In genomic region chr1:9280015-9280860, GRCh38 we compare ENCODE assay signal across 8 cellular contexts. TPM values are rescaled to one million over a fixed set of nuclear protein-coding genes. Genes with fewer than 3 reads are reported as not detected.
DNase-seq lines count a peak whose midpoint lies in the region; ATAC-seq lines count a peak whose summit lies in the region.

No MANE protein-coding gene starts in this region.

- in situ Hi-C loops in Caki2 (cut with HindIII; ENCODE audit: low pct_unique_long_range_greater_than_20kb, low sequenced_read_pairs) = no loop called here

- H3K4me3 Mint-ChIP-seq in activated T-helper 17 cell treated with anti-CD3 and anti-CD28 coated beads, Interleukin-2, amount 50 U/mL, for 72 hours = peak overlapping the region; percentile 52

- H3K9me3 Mint-ChIP-seq in activated T-helper 17 cell treated with anti-CD3 and anti-CD28 coated beads, Interleukin-2, amount 50 U/mL, for 72 hours = no peaks in the 10 kb centered on the region

- no peaks in the 10 kb centered on the region for H3K27me3 Mint-ChIP-seq in activated T-helper 17 cell treated with anti-CD3 and anti-CD28 coated beads, Interleukin-2, amount 50 U/mL, for 72 hours

- DNase-seq in Caki2 (ENCODE audit: low read depth) (peak; percentile 68), NCI-H2227 treated with DMSO at 0.1 percent for 48 hours (lab: John Stamatoyannopoulos, UW) (peak; percentile 7), left ventricle myocardium superior (peak; percentile 59), NCI-H1092 treated with DMSO at 0.1 percent for 48 hours (lab: John Stamatoyannopoulos, UW) (no peak)
- peak; percentile 68 to 72 for DNase-seq in stimulated activated CD4-positive, alpha-beta T cell treated with anti-CD3 and anti-CD28 coated beads, Interleukin-2, amount 100 ng/mL, for 24 hours

- intact Hi-C loops in left ventricle myocardium superior (cut with micrococcal nuclease) = loop anchor here (10.0 kb wide), 2 partner anchors 175 to 215 kb away; no protein-coding TSS in a partner anchor

- no peak overlapping the region for H3K27ac Mint-ChIP-seq in activated T-helper 17 cell treated with anti-CD3 and anti-CD28 coated beads, Interleukin-2, amount 50 U/mL, for 72 hours

- ATAC-seq in activated T-helper 17 cell treated with anti-CD3 and anti-CD28 coated beads, Interleukin-2, amount 50 U/mL, for 72 hours (replicated peaks) = peak; percentile 86
- ATAC-seq in left ventricle myocardium superior (peak; percentile 71), GM18868 (IDR thresholded peaks at IDR 0.05; ENCODE audit: unreplicated experiment) (no peak), GM21515 (IDR thresholded peaks at IDR 0.05; ENCODE audit: unreplicated experiment) (no peak)

- peaks cover 35% of the 10 kb centered on the region for H3K4me1 Mint-ChIP-seq in activated T-helper 17 cell treated with anti-CD3 and anti-CD28 coated beads, Interleukin-2, amount 50 U/mL, for 72 hours

- H3K36me3 Mint-ChIP-seq in activated T-helper 17 cell treated with anti-CD3 and anti-CD28 coated beads, Interleukin-2, amount 50 U/mL, for 72 hours (ENCODE audit: low read depth) = no peaks in the 10 kb centered on the region

RNA-seq across cellular contexts. Expression of gene SPSB1, which starts 12.5 kb away (rescaled TPM):
- total RNA-seq in Caki2 (2014; rRNA removed; shearing (Covaris generic); ENCODE audit: low replicate concordance) = 32.9 and 36.4 TPM in 2 replicates
- 10 to 100 TPM in 1 of 2 donors, 1 to 10 TPM in 1; 8.1 to 14.4 TPM for total RNA-seq in activated T-helper 17 cell treated with anti-CD3 and anti-CD28 coated beads, Interleukin-2, amount 50 U/mL, for 72 hours
- total RNA-seq in left ventricle myocardium superior = 13.1 TPM

RNA-seq across cellular contexts. Expression of gene H6PD, which starts 45.7 kb away (rescaled TPM):
- total RNA-seq in Caki2 (2014; rRNA removed; shearing (Covaris generic); ENCODE audit: low replicate concordance) = 18.5 and 22.2 TPM in 2 replicates
- 10 to 100 TPM in 1 of 2 donors, 1 to 10 TPM in 1; 9.3 to 12.8 TPM for total RNA-seq in activated T-helper 17 cell treated with anti-CD3 and anti-CD28 coated beads, Interleukin-2, amount 50 U/mL, for 72 hours
- total RNA-seq in left ventricle myocardium superior = 20.3 TPM

Comparison
In these comparisons a context has a peak if more than half of its experiments do, and no peak if none do; other contexts are left out.
1. ATAC-seq: peak in activated T-helper 17 cell treated with anti-CD3 and anti-CD28 coated beads, Interleukin-2, amount 50 U/mL, for 72 hours (single experiment) and left ventricle myocardium superior (single experiment); none in GM18868 (single experiment) and GM21515 (single experiment).